10 cellular contexts compared by ENCODE assay signal in genomic region chr19:49018388-49019241, GRCh38. TPM values are rescaled to one million over a fixed set of nuclear protein-coding genes. Genes with fewer than 3 reads are reported as not detected.
DNase-seq lines count a peak whose midpoint lies in the region; ATAC-seq and TF ChIP-seq lines count a peak whose summit lies in the region.
"Not testable (repeated sequence)": the region's sequence is repeated elsewhere in the genome, so short reads cannot be mapped to it uniquely, and the experiment has no call there.
"Had no signal": no experiment of that assay in that cellular context is flagged by ENCODE, and none has a peak within 500 bp of the region (broad histone marks: within the 10 kb centered on the region; RNA-seq: fewer than 3 reads in every experiment).

No MANE protein-coding gene starts in this region.

- not testable (repeated sequence) for H3K36me3 ChIP-seq in BJ (ENCODE audit: control insufficient read depth, insufficient read depth, low read length); iPS-18a (ENCODE audit: control insufficient read depth, low read depth, low read length)
- H3K36me3 ChIP-seq in H7 (replicated peaks; ENCODE audit: control insufficient read depth, insufficient read depth, low read length), result peaks cover 14% of the 10 kb centered on the region

- POLR2A ChIA-PET in BJ (lab: Charles Lee), result not testable (repeated sequence)

- H3K36me3 Mint-ChIP-seq in activated T-cell treated with anti-CD3 and anti-CD28 coated beads, Interleukin-2, amount 50 U/mL, for 72 hours (ENCODE audit: insufficient read depth in 2 of 2); stimulated activated naive CD8-positive, alpha-beta T cell treated with anti-CD3 and anti-CD28 coated beads, Interleukin-15, Interleukin-2, amounts not matched to agents 100 ng/mL and 50 ng/mL, for 24 hours (ENCODE audit: low read depth): not testable (repeated sequence)
- peaks cover 16% of the 10 kb centered on the region for H3K36me3 Mint-ChIP-seq in nephron progenitor cell (ENCODE audit: low read depth)

- not testable (repeated sequence) for H3K27ac ChIP-seq in dorsolateral prefrontal cortex; iPS-18a (ENCODE audit: low read length)

- CTCF ChIA-PET in BJ (lab: Yijun Ruan, JAX), result interaction anchor here (0.8 to 6.1 kb wide), 15 partner anchors 8 to 237 kb away, joined by 3 to 34 read pairs (median 3); partner anchors contain the start of genes GYS1 and RUVBL2

- H3K9me3 Mint-ChIP-seq in activated T-cell treated with anti-CD3 and anti-CD28 coated beads, Interleukin-2, amount 50 U/mL, for 72 hours; nephron progenitor cell; stimulated activated naive CD8-positive, alpha-beta T cell treated with anti-CD3 and anti-CD28 coated beads, Interleukin-15, Interleukin-2, amounts not matched to agents 100 ng/mL and 50 ng/mL, for 24 hours: not testable (repeated sequence)

- DNase-seq in BJ (ENCODE audit: low read depth); dorsolateral prefrontal cortex; nephron progenitor cell: not testable (repeated sequence)
- peak; percentile 38 for DNase-seq in H7
- peak in 1 of 2 donors; percentile 23 for DNase-seq in activated T-cell treated with anti-CD3 and anti-CD28 coated beads, Interleukin-2, amount 50 U/mL, for 72 hours

- not testable (repeated sequence) for TF ChIP-seq CTCF in BJ (IDR thresholded peaks at IDR 0.05; ENCODE audit: insufficient read depth, low read depth, low read length); dorsolateral prefrontal cortex (IDR thresholded peaks at IDR 0.05 in 54 of 56, conservative IDR thresholded peaks at IDR 0.05 in 2 of 56; ENCODE audit: low read depth in 1 of 56, partially characterized antibody in 56 of 56); nephron progenitor cell (IDR thresholded peaks at IDR 0.05)

- not testable (repeated sequence) for H3K9me3 ChIP-seq in iPS-18a (ENCODE audit: control insufficient read depth, low read depth, low read length)

- not testable (repeated sequence) for H3K27ac Mint-ChIP-seq in activated T-cell treated with anti-CD3 and anti-CD28 coated beads, Interleukin-2, amount 50 U/mL, for 72 hours; nephron progenitor cell; stimulated activated naive CD8-positive, alpha-beta T cell treated with anti-CD3 and anti-CD28 coated beads, Interleukin-15, Interleukin-2, amounts not matched to agents 100 ng/mL and 50 ng/mL, for 24 hours

- not testable (repeated sequence) for ATAC-seq in activated T-cell treated with anti-CD3 and anti-CD28 coated beads, Interleukin-2, amount 50 U/mL, for 72 hours (replicated peaks in 1 of 2)

- H3K27me3 ChIP-seq in BJ (ENCODE audit: control insufficient read depth, insufficient read depth, low read length), result not testable (repeated sequence)
- peaks cover 30% of the 10 kb centered on the region for H3K27me3 ChIP-seq in H7 (ENCODE audit: control insufficient read depth, insufficient read depth, low read length)
- peaks cover 0 to 43% (median 16%) of the 10 kb centered on the region in 45 donors for H3K27me3 ChIP-seq in dorsolateral prefrontal cortex
- peaks cover 38% of the 10 kb centered on the region for H3K27me3 ChIP-seq in iPS-18a (ENCODE audit: control insufficient read depth, insufficient read depth, low read length)

- H3K4me3 Mint-ChIP-seq in activated T-cell treated with anti-CD3 and anti-CD28 coated beads, Interleukin-2, amount 50 U/mL, for 72 hours, result peak overlapping the region; percentile 70 to 93
- peak overlapping the region; percentile 68 for H3K4me3 Mint-ChIP-seq in nephron progenitor cell
- peak overlapping the region; percentile 66 for H3K4me3 Mint-ChIP-seq in stimulated activated naive CD8-positive, alpha-beta T cell treated with anti-CD3 and anti-CD28 coated beads, Interleukin-15, Interleukin-2, amounts not matched to agents 100 ng/mL and 50 ng/mL, for 24 hours

- H3K4me1 ChIP-seq in iPS-18a (ENCODE audit: control insufficient read depth, low read depth, low read length), result not testable (repeated sequence)

- H3K4me1 Mint-ChIP-seq in activated T-cell treated with anti-CD3 and anti-CD28 coated beads, Interleukin-2, amount 50 U/mL, for 72 hours (ENCODE audit: low read depth), result peaks cover 28% of the 10 kb centered on the region
- peaks cover 28% of the 10 kb centered on the region for H3K4me1 Mint-ChIP-seq in nephron progenitor cell
- H3K4me1 Mint-ChIP-seq in stimulated activated naive CD8-positive, alpha-beta T cell treated with anti-CD3 and anti-CD28 coated beads, Interleukin-15, Interleukin-2, amounts not matched to agents 100 ng/mL and 50 ng/mL, for 24 hours (ENCODE audit: low read depth), result peaks cover 47% of the 10 kb centered on the region

- not testable (repeated sequence) for H3K9ac ChIP-seq in iPS-18a (ENCODE audit: low read length)

- intact Hi-C loops in dorsolateral prefrontal cortex (cut with DNase I), result not testable (repeated sequence)

- peak overlapping the region; percentile 45 for H3K4me3 ChIP-seq in BJ (ENCODE audit: low read depth, low read length)
- H3K4me3 ChIP-seq in H7 (ENCODE audit: insufficient read depth, low read depth, low read length), result peak overlapping the region; percentile 45
- H3K4me3 ChIP-seq in dorsolateral prefrontal cortex, result peak overlapping the region in 57 of 59 donors; percentile 9 to 63 (median 45)
- peak overlapping the region; percentile 51 for H3K4me3 ChIP-seq in iPS-18a (ENCODE audit: low read length)

- peaks cover 26% of the 10 kb centered on the region for H3K27me3 Mint-ChIP-seq in activated T-cell treated with anti-CD3 and anti-CD28 coated beads, Interleukin-2, amount 50 U/mL, for 72 hours (ENCODE audit: low read depth)
- H3K27me3 Mint-ChIP-seq in nephron progenitor cell (ENCODE audit: low read depth, poor library complexity), result peaks cover 32% of the 10 kb centered on the region
- peaks cover 13% of the 10 kb centered on the region for H3K27me3 Mint-ChIP-seq in stimulated activated naive CD8-positive, alpha-beta T cell treated with anti-CD3 and anti-CD28 coated beads, Interleukin-15, Interleukin-2, amounts not matched to agents 100 ng/mL and 50 ng/mL, for 24 hours

TF ChIP-seq in PFSK-1, 5 proteins besides CTCF, POLR2A, EP300 and RAD21:
- 0 out of 2 replicates have a peak, but pooled peaks have one; percentile 20 for TF ChIP-seq POLR2AphosphoS5 (IDR thresholded peaks at IDR 0.05; ENCODE audit: low read depth, low read length)

RNA-seq across cellular contexts. Expression of gene LHB, which starts 1.7 kb away (rescaled TPM):
- not detected in 2 replicates for polyA plus RNA-seq in BJ (2011; rRNA removed)
- not detected in 2 replicates for polyA minus RNA-seq in BJ (2011; rRNA and poly(A)+ RNA removed)
- not detected in 2 replicates for total RNA-seq in H7 (2014; rRNA removed; shearing (Covaris generic))
- 0.75 TPM for polyA plus RNA-seq in PFSK-1 (2012; ENCODE audit: insufficient read length, low read depth)
- not detected for total RNA-seq in activated T-cell treated with anti-CD3 and anti-CD28 coated beads, Interleukin-2, amount 50 U/mL, for 72 hours
- total RNA-seq in dorsolateral prefrontal cortex, result 1 to 10 TPM in 1 of 120 experiments, not detected in 119; 1.9 TPM
- total RNA-seq: RPMI7951 had no signal
- polyA plus RNA-seq: cardiac muscle cell had no signal

RNA-seq across cellular contexts. Expression of gene CGB3, which starts 5.5 kb away (rescaled TPM):
- polyA plus RNA-seq in BJ (2011; rRNA removed), result not detected in 2 replicates
- not detected in 2 replicates for polyA minus RNA-seq in BJ (2011; rRNA and poly(A)+ RNA removed)
- not detected in 2 replicates for total RNA-seq in H7 (2014; rRNA removed; shearing (Covaris generic))
- not detected for polyA plus RNA-seq in PFSK-1 (2012; ENCODE audit: insufficient read length, low read depth)
- total RNA-seq in activated T-cell treated with anti-CD3 and anti-CD28 coated beads, Interleukin-2, amount 50 U/mL, for 72 hours, result not detected
- not detected for total RNA-seq in dorsolateral prefrontal cortex
- total RNA-seq: cardiac muscle cell, RPMI7951 had no signal
- polyA plus RNA-seq: cardiac muscle cell had no signal

RNA-seq across cellular contexts. Expression of gene CGB2, which starts 13.1 kb away (rescaled TPM):
- polyA plus RNA-seq in BJ (2011; rRNA removed), result not detected in 2 replicates
- polyA minus RNA-seq in BJ (2011; rRNA and poly(A)+ RNA removed), result not detected in 2 replicates
- total RNA-seq in H7 (2014; rRNA removed; shearing (Covaris generic)), result 1.4 TPM in 1 of 2 replicates, not detected in the other
- not detected for polyA plus RNA-seq in PFSK-1 (2012; ENCODE audit: insufficient read length, low read depth)
- total RNA-seq in activated T-cell treated with anti-CD3 and anti-CD28 coated beads, Interleukin-2, amount 50 U/mL, for 72 hours, result 1 to 10 TPM in 1 of 2 donors, not detected in 1; 1.4 TPM
- under 1 TPM in 1 of 120 experiments, not detected in 119; 0.68 TPM for total RNA-seq in dorsolateral prefrontal cortex
- total RNA-seq: cardiac muscle cell, RPMI7951 had no signal
- polyA plus RNA-seq: cardiac muscle cell had no signal

RNA-seq across cellular contexts. Expression of gene CGB1, which starts 18.1 kb away (rescaled TPM):
- polyA plus RNA-seq in BJ (2011; rRNA removed), result not detected in 2 replicates
- polyA minus RNA-seq in BJ (2011; rRNA and poly(A)+ RNA removed), result not detected in 2 replicates
- total RNA-seq in H7 (2014; rRNA removed; shearing (Covaris generic)), result not detected in 2 replicates
- polyA plus RNA-seq in PFSK-1 (2012; ENCODE audit: insufficient read length, low read depth), result not detected
- not detected for total RNA-seq in activated T-cell treated with anti-CD3 and anti-CD28 coated beads, Interleukin-2, amount 50 U/mL, for 72 hours
- total RNA-seq in dorsolateral prefrontal cortex, result not detected
- total RNA-seq: cardiac muscle cell, RPMI7951 had no signal
- polyA plus RNA-seq: cardiac muscle cell had no signal

RNA-seq across cellular contexts. Expression of gene RUVBL2, which starts 24.9 kb away (rescaled TPM):
- polyA plus RNA-seq in BJ (2011; rRNA removed), result 138 and 221 TPM in 2 replicates
- polyA minus RNA-seq in BJ (2011; rRNA and poly(A)+ RNA removed), result 125 and 166 TPM in 2 replicates
- 256 and 327 TPM in 2 replicates for total RNA-seq in H7 (2014; rRNA removed; shearing (Covaris generic))
- polyA plus RNA-seq in PFSK-1 (2012; ENCODE audit: insufficient read length, low read depth), result 340 TPM
- 10 to 100 TPM; 83.4 to 92.5 TPM for total RNA-seq in activated T-cell treated with anti-CD3 and anti-CD28 coated beads, Interleukin-2, amount 50 U/mL, for 72 hours
- 10 to 100 TPM; 39.7 to 85.0 (median 53.9) TPM for total RNA-seq in dorsolateral prefrontal cortex
